Comparison of ENCODE assay signal across 17 cellular contexts in genomic region chr6:338815-339262, GRCh38. TPM values are rescaled to one million over a fixed set of nuclear protein-coding genes. Genes with fewer than 3 reads are reported as not detected.
DNase-seq lines count a peak whose midpoint lies in the region; ATAC-seq and TF ChIP-seq lines count a peak whose summit lies in the region.
"Had no signal": no experiment of that assay in that cellular context is flagged by ENCODE, and none has a peak within 500 bp of the region (broad histone marks: within the 10 kb centered on the region; RNA-seq: fewer than 3 reads in every experiment).

No MANE protein-coding gene starts in this region.

- H3K4me1 ChIP-seq in foreskin keratinocyte: no peaks in the 10 kb centered on the region

- peaks cover 58% of the 10 kb centered on the region for H3K4me1 Mint-ChIP-seq in activated T-cell treated with anti-CD3 and anti-CD28 coated beads, Interleukin-2, amount 50 U/mL, for 72 hours (ENCODE audit: low read depth)
- peaks cover 56 to 63% of the 10 kb centered on the region in 2 donors for H3K4me1 Mint-ChIP-seq in effector memory CD8-positive, alpha-beta T cell (ENCODE audit: low read depth in 2 of 2)
- H3K4me1 Mint-ChIP-seq in stimulated activated memory B cell treated with anti-CD40 and anti-IgM and Interleukin-4, amounts not matched to agents 10 μg/mL and 1 μg/mL and 100 μg/mL, for 72 hours: peaks cover 79% of the 10 kb centered on the region
- H3K4me1 Mint-ChIP-seq: WTC11 had no signal

- no peak for TF ChIP-seq CTCF in foreskin keratinocyte (conservative IDR thresholded peaks at IDR 0.05)

- H3K4me3 ChIP-seq in MG63: no peak overlapping the region
- H3K4me3 ChIP-seq: esophagus squamous epithelium, left ventricle myocardium inferior, tibial nerve had no signal

- H3K36me3 Mint-ChIP-seq in activated T-cell treated with anti-CD3 and anti-CD28 coated beads, Interleukin-2, amount 50 U/mL, for 72 hours (ENCODE audit: insufficient read depth in 2 of 2): peaks cover 0 to 4% of the 10 kb centered on the region in 2 donors
- no peaks in the 10 kb centered on the region for H3K36me3 Mint-ChIP-seq in effector memory CD8-positive, alpha-beta T cell (ENCODE audit: insufficient read depth)
- peaks cover 28% of the 10 kb centered on the region for H3K36me3 Mint-ChIP-seq in stimulated activated memory B cell treated with anti-CD40 and anti-IgM and Interleukin-4, amounts not matched to agents 10 μg/mL and 1 μg/mL and 100 μg/mL, for 72 hours

- no peaks in the 10 kb centered on the region for H3K9me3 Mint-ChIP-seq in activated T-cell treated with anti-CD3 and anti-CD28 coated beads, Interleukin-2, amount 50 U/mL, for 72 hours
- no peaks in the 10 kb centered on the region for H3K9me3 Mint-ChIP-seq in effector memory CD8-positive, alpha-beta T cell
- no peaks in the 10 kb centered on the region for H3K9me3 Mint-ChIP-seq in stimulated activated memory B cell treated with anti-CD40 and anti-IgM and Interleukin-4, amounts not matched to agents 10 μg/mL and 1 μg/mL and 100 μg/mL, for 72 hours

- H3K27ac Mint-ChIP-seq in activated T-cell treated with anti-CD3 and anti-CD28 coated beads, Interleukin-2, amount 50 U/mL, for 72 hours: no peak overlapping the region
- H3K27ac Mint-ChIP-seq in effector memory CD8-positive, alpha-beta T cell: peak overlapping the region; percentile 31 to 59
- H3K27ac Mint-ChIP-seq in stimulated activated memory B cell treated with anti-CD40 and anti-IgM and Interleukin-4, amounts not matched to agents 10 μg/mL and 1 μg/mL and 100 μg/mL, for 72 hours: peak overlapping the region; percentile 85
- H3K27ac Mint-ChIP-seq: WTC11 had no signal

- no peaks in the 10 kb centered on the region for H3K27me3 ChIP-seq in MG63
- no peaks in the 10 kb centered on the region for H3K27me3 ChIP-seq in foreskin keratinocyte
- H3K27me3 ChIP-seq: esophagus squamous epithelium, tibial nerve had no signal

- DNase-seq in activated T-cell treated with anti-CD3 and anti-CD28 coated beads, Interleukin-2, amount 50 U/mL, for 72 hours: no peak
- no peak for DNase-seq in activated T-cell treated with anti-CD3 and anti-CD28 coated beads, Interleukin-2, amount 50 U/mL, for 48 hours
- DNase-seq in SK-MEL-5 (ENCODE audit: low read depth, low spot score): peak; percentile 35
- DNase-seq in effector memory CD8-positive, alpha-beta T cell: no peak
- no peak for DNase-seq in NCI-H1092 treated with DMSO at 0.1 percent for 48 hours (lab: John Stamatoyannopoulos, UW)
- no peak for DNase-seq in MG63
- no peak for DNase-seq in foreskin keratinocyte
- DNase-seq: ACHN, Caco-2, esophagus squamous epithelium, left ventricle myocardium inferior, NCI-H82 had no signal

- in situ Hi-C loops in SK-MEL-5 (cut with HindIII; ENCODE audit: low pct_unique_long_range_greater_than_20kb, low sequenced_read_pairs): no loop called here

- peak; percentile 23 to 30 for ATAC-seq in activated T-cell treated with anti-CD3 and anti-CD28 coated beads, Interleukin-2, amount 50 U/mL, for 72 hours (replicated peaks in 1 of 2)
- peak; percentile 39 for ATAC-seq in effector memory CD8-positive, alpha-beta T cell (replicated peaks)
- peak; percentile 31 for ATAC-seq in stimulated activated memory B cell treated with anti-CD40 and anti-IgM and Interleukin-4, amounts not matched to agents 10 μg/mL and 1 μg/mL and 100 μg/mL, for 72 hours
- ATAC-seq in foreskin keratinocyte: no peak
- ATAC-seq: WTC11 had no signal

- no peaks in the 10 kb centered on the region for H3K9me3 ChIP-seq in MG63
- H3K9me3 ChIP-seq: Caco-2, esophagus squamous epithelium, left ventricle myocardium inferior, tibial nerve had no signal

- H3K4me3 Mint-ChIP-seq in activated T-cell treated with anti-CD3 and anti-CD28 coated beads, Interleukin-2, amount 50 U/mL, for 72 hours: peak overlapping the region; percentile 45 to 60
- H3K4me3 Mint-ChIP-seq in effector memory CD8-positive, alpha-beta T cell: peak overlapping the region; percentile 22 to 48
- H3K4me3 Mint-ChIP-seq in stimulated activated memory B cell treated with anti-CD40 and anti-IgM and Interleukin-4, amounts not matched to agents 10 μg/mL and 1 μg/mL and 100 μg/mL, for 72 hours: peak overlapping the region; percentile 64
- H3K4me3 Mint-ChIP-seq: WTC11 had no signal

- H3K27ac ChIP-seq in foreskin keratinocyte: no peak overlapping the region
- H3K27ac ChIP-seq: esophagus squamous epithelium, left ventricle myocardium inferior, tibial nerve had no signal

- no peaks in the 10 kb centered on the region for H3K36me3 ChIP-seq in MG63
- H3K36me3 ChIP-seq: left ventricle myocardium inferior, tibial nerve had no signal

- H3K27me3 Mint-ChIP-seq in activated T-cell treated with anti-CD3 and anti-CD28 coated beads, Interleukin-2, amount 50 U/mL, for 72 hours (ENCODE audit: low read depth): peaks cover 5% of the 10 kb centered on the region
- H3K27me3 Mint-ChIP-seq in effector memory CD8-positive, alpha-beta T cell: no peaks in the 10 kb centered on the region
- no peaks in the 10 kb centered on the region for H3K27me3 Mint-ChIP-seq in stimulated activated memory B cell treated with anti-CD40 and anti-IgM and Interleukin-4, amounts not matched to agents 10 μg/mL and 1 μg/mL and 100 μg/mL, for 72 hours

RNA-seq across cellular contexts. Expression of gene DUSP22, which starts 46.6 kb away (rescaled TPM):
- total RNA-seq in activated T-cell treated with anti-CD3 and anti-CD28 coated beads, Interleukin-2, amount 50 U/mL, for 72 hours: 10 to 100 TPM; 43.6 to 48.6 TPM
- total RNA-seq in SK-MEL-5 (2014; rRNA removed; shearing (Covaris generic)): 31.1 and 32.4 TPM in 2 replicates
- 36.2 and 45.2 TPM in 2 replicates for polyA plus RNA-seq in SK-MEL-5 (2015; cell fraction: cytosol; rRNA removed)
- 151 and 208 TPM in 2 replicates for polyA plus RNA-seq in SK-MEL-5 (2015; cell fraction: nucleus; rRNA removed)
- 4.5 TPM in 2 replicates for total RNA-seq in MG63 (2014; rRNA removed; shearing (Covaris generic); ENCODE audit: low replicate concordance)
- total RNA-seq in foreskin keratinocyte: 20.6 and 22.2 TPM in 2 replicates
- 24.9 and 25.0 TPM in 2 replicates for polyA plus RNA-seq in foreskin keratinocyte

RNA-seq across cellular contexts. Expression of gene IRF4, which starts 52.7 kb away (rescaled TPM):
- 100 to 1,000 TPM; 554 to 602 TPM for total RNA-seq in activated T-cell treated with anti-CD3 and anti-CD28 coated beads, Interleukin-2, amount 50 U/mL, for 72 hours
- total RNA-seq in SK-MEL-5 (2014; rRNA removed; shearing (Covaris generic)): 69.7 and 76.9 TPM in 2 replicates
- polyA plus RNA-seq in SK-MEL-5 (2015; cell fraction: cytosol; rRNA removed): 39.8 and 49.6 TPM in 2 replicates
- polyA plus RNA-seq in SK-MEL-5 (2015; cell fraction: nucleus; rRNA removed): 71.3 and 95.2 TPM in 2 replicates
- not detected in 2 replicates for total RNA-seq in MG63 (2014; rRNA removed; shearing (Covaris generic); ENCODE audit: low replicate concordance)
- not detected in 2 replicates for total RNA-seq in foreskin keratinocyte
- not detected in 2 replicates for polyA plus RNA-seq in foreskin keratinocyte
- total RNA-seq: Caco-2, G401, myocyte had no signal

Comparison
In these comparisons a context has a peak if more than half of its experiments do, and no peak if none do; other contexts are left out.
1. RNA of gene IRF4, which starts 52.7 kb away (total RNA-seq): 554 to 602 TPM in activated T-cell treated with anti-CD3 and anti-CD28 coated beads, Interleukin-2, amount 50 U/mL, for 72 hours and 69.7 to 76.9 TPM in SK-MEL-5; not detected in MG63 and not detected in foreskin keratinocyte; every median in the first group is over 10 times any median in the second.
2. Peak in every context shown above with its lines, with median percentiles within 50 percentile points of each other: H3K4me3 Mint-ChIP-seq.